ENCODE assay signal across 1 cellular context in the genomic region with DNA sequence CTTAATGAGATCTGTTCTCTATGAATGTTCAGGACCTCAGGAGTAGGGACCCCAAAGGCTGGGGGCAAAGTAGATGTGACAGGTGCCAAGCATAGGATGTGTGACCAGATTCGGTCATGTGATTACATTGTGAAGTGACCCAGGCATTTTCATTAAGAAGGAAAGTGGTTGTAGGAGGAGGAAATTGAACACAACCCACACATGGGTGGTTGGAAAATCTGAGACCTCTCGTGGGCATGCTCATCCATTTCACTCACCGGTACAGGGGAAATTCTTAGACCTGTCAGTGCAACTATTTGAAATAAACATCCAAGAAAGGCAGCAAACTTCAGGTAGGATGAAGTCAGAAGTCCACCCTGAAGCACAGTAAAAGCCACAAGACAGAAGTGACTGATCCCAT.
TF ChIP-seq lines count a peak whose summit lies in the region.

No MANE protein-coding gene starts in this region.

TF ChIP-seq in K562, 482 proteins besides CTCF, POLR2A, EP300 and RAD21:
- TF ChIP-seq, protein P1, sequence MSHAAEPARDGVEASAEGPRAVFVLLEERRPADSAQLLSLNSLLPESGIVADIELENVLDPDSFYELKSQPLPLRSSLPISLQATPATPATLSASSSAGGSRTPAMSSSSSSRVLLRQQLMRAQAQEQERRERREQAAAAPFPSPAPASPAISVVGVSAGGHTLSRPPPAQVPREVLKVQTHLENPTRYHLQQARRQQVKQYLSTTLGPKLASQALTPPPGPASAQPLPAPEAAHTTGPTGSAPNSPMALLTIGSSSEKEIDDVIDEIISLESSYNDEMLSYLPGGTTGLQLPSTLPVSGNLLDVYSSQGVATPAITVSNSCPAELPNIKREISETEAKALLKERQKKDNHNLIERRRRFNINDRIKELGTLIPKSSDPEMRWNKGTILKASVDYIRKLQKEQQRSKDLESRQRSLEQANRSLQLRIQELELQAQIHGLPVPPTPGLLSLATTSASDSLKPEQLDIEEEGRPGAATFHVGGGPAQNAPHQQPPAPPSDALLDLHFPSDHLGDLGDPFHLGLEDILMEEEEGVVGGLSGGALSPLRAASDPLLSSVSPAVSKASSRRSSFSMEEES (CRISPR knock-in tag; IDR thresholded peaks at IDR 0.05), result 0 out of 2 replicates have a peak, but pooled peaks have one; percentile 5
- TF ChIP-seq RBM34 (IDR thresholded peaks at IDR 0.05; ENCODE audit: borderline replicate concordance, insufficient read depth, low read length), result no peak
- TF ChIP-seq CHD1 (IDR thresholded peaks at IDR 0.05; ENCODE audit: low read length), result no peak
- no peak for TF ChIP-seq E2F3 (CRISPR knock-in tag; IDR thresholded peaks at IDR 0.05)
